16 cellular contexts compared by ENCODE assay signal in genomic region chr1:184891440-184891839, GRCh38.
DNase-seq lines count a peak whose midpoint lies in the region; ATAC-seq and TF ChIP-seq lines count a peak whose summit lies in the region.
"Had no signal": no experiment of that assay in that cellular context is flagged by ENCODE, and none has a peak within 500 bp of the region (broad histone marks: within the 10 kb centered on the region; RNA-seq: fewer than 3 reads in every experiment).

No MANE protein-coding gene starts in this region.

- no peak overlapping the region for H4K8ac ChIP-seq in mesenchymal stem cell (ENCODE audit: low read length)

- H2BK120ac ChIP-seq in mesenchymal stem cell (ENCODE audit: low read depth, low read length), result no peak overlapping the region

- H3K4me2 ChIP-seq in mesenchymal stem cell (ENCODE audit: low read length, poor library complexity, severe bottlenecking), result no peak overlapping the region
- no peak overlapping the region for H3K4me2 ChIP-seq in Karpas-422 (ENCODE audit: low read depth, low read length, poor library complexity, severe bottlenecking)

- no peak overlapping the region for H2AK5ac ChIP-seq in mesenchymal stem cell (ENCODE audit: low read length, severe bottlenecking)

- H3K9me3 ChIP-seq in adrenal gland (replicated peaks in 1 of 3), result no peaks in the 10 kb centered on the region
- H3K9me3 ChIP-seq in mesenchymal stem cell (ENCODE audit: control insufficient read depth, low read length), result no peaks in the 10 kb centered on the region
- no peaks in the 10 kb centered on the region for H3K9me3 ChIP-seq in Karpas-422 (ENCODE audit: low read length)

- intact Hi-C loops in Right ventricle myocardium inferior (cut with DNase I), result loop anchor here (5.0 kb wide), 2 partner anchors 64 to 81 kb away; partner anchors contain the start of gene NIBAN1
- intact Hi-C loops in cardiac septum (cut with DNase I), result no loop called here
- intact Hi-C loops in adrenal gland (cut with DNase I), result no loop called here

- H3K4ac ChIP-seq in mesenchymal stem cell (ENCODE audit: low read depth in 1 of 2, low read length in 2 of 2), result no peak overlapping the region

- no peaks in the 10 kb centered on the region for H3K79me2 ChIP-seq in Karpas-422 (ENCODE audit: low read length)
- H3K79me2 ChIP-seq: hepatocyte had no signal

- no peak for TF ChIP-seq POLR2A in adrenal gland (IDR thresholded peaks at IDR 0.05)

- H3K4me3 ChIP-seq in adrenal gland (no peak overlapping the region), mesenchymal stem cell (ENCODE audit: insufficient read depth in 1 of 2, low read depth in 1 of 2, low read length in 2 of 2) (no peak overlapping the region), Karpas-422 (ENCODE audit: low read length) (no peak overlapping the region)
- H3K4me3 ChIP-seq: hepatocyte, K562 had no signal

- peak overlapping the region in 4 of 5 donors; percentile 47 to 89 (median 78) for H3K27ac ChIP-seq in adrenal gland
- no peak overlapping the region for H3K27ac ChIP-seq in mesenchymal stem cell (ENCODE audit: low read length, poor library complexity, severe bottlenecking)
- no peak overlapping the region for H3K27ac ChIP-seq in Karpas-422 (ENCODE audit: low read length)
- H3K27ac ChIP-seq: hepatocyte had no signal

- peak; percentile 30 for ATAC-seq in Right ventricle myocardium inferior
- ATAC-seq: left lobe of liver had no signal

- H4K20me1 ChIP-seq in Karpas-422 (ENCODE audit: insufficient read depth, low read depth, low read length), result no peaks in the 10 kb centered on the region

- H3K18ac ChIP-seq in mesenchymal stem cell (ENCODE audit: low read depth in 1 of 2, low read length in 2 of 2), result no peak overlapping the region

- H3K9ac ChIP-seq in mesenchymal stem cell (ENCODE audit: low read length), result peak overlapping the region; percentile 75
- no peak overlapping the region for H3K9ac ChIP-seq in Karpas-422 (ENCODE audit: low read length)

- TF ChIP-seq CTCF in adrenal gland (IDR thresholded peaks at IDR 0.05), result no peak

- H4K91ac ChIP-seq in mesenchymal stem cell (ENCODE audit: low read length), result no peak overlapping the region

- no peak for DNase-seq in Right ventricle myocardium inferior (ENCODE audit: missing footprints)
- no peak for DNase-seq in cardiac septum (ENCODE audit: low spot score)
- DNase-seq in adrenal gland, result peak in 1 of 7 donors; percentile 31
- no peak for DNase-seq in mesenchymal stem cell
- DNase-seq in foreskin melanocyte, result no peak
- DNase-seq in Karpas-422, result no peak
- no peak for DNase-seq in iPS-NIHi7 (ENCODE audit: extremely low spot score)
- DNase-seq in CD1c-positive myeloid dendritic cell (ENCODE audit: extremely low spot score), result no peak
- DNase-seq: amniotic stem cell, DMS153, naive B cell, NCI-H1417 treated with DMSO at 0.1 percent for 48 hours, NCI-H446 treated with DMSO at 0.1 percent for 48 hours had no signal

- H3K23ac ChIP-seq in mesenchymal stem cell (ENCODE audit: low read length in 2 of 2), result no peak overlapping the region

- H3K27me3 ChIP-seq in adrenal gland (no peaks in the 10 kb centered on the region), mesenchymal stem cell (ENCODE audit: control insufficient read depth in 1 of 2, insufficient read depth in 1 of 2, low read length in 2 of 2) (no peaks in the 10 kb centered on the region), Karpas-422 (ENCODE audit: low read length) (no peaks in the 10 kb centered on the region)
- H3K27me3 ChIP-seq: hepatocyte had no signal

- no peaks in the 10 kb centered on the region for H3K36me3 ChIP-seq in adrenal gland (replicated peaks in 1 of 2)
- H3K36me3 ChIP-seq in mesenchymal stem cell (ENCODE audit: control insufficient read depth in 1 of 2, insufficient read depth in 2 of 2, low read depth in 1 of 2, low read length in 2 of 2), result peaks cover 0 to 59% of the 10 kb centered on the region in 2 experiments
- no peaks in the 10 kb centered on the region for H3K36me3 ChIP-seq in Karpas-422 (ENCODE audit: insufficient read depth, low read length)

- H3K79me1 ChIP-seq in mesenchymal stem cell (replicated peaks; ENCODE audit: low read length, poor library complexity, severe bottlenecking), result no peaks in the 10 kb centered on the region

- no peaks in the 10 kb centered on the region for H3K9me2 ChIP-seq in Karpas-422 (replicated peaks; ENCODE audit: insufficient read depth, low read length)

- no peak overlapping the region for H2BK5ac ChIP-seq in mesenchymal stem cell (ENCODE audit: low read depth, low read length, poor library complexity, severe bottlenecking)

- H3K4me1 ChIP-seq in adrenal gland (replicated peaks in 1 of 2), result peaks cover 33 to 41% of the 10 kb centered on the region in 2 donors
- H3K4me1 ChIP-seq in mesenchymal stem cell (ENCODE audit: control insufficient read depth, insufficient read depth, low read depth, low read length), result peaks cover 2% of the 10 kb centered on the region
- H3K4me1 ChIP-seq in Karpas-422 (ENCODE audit: low read length), result no peaks in the 10 kb centered on the region

- no peak overlapping the region for H2BK12ac ChIP-seq in mesenchymal stem cell (ENCODE audit: low read length in 2 of 2)

- H3K14ac ChIP-seq in mesenchymal stem cell (ENCODE audit: low read length in 2 of 2), result no peak overlapping the region

- H2AFZ ChIP-seq in mesenchymal stem cell (ENCODE audit: low read depth, low read length) (no peak overlapping the region), Karpas-422 (ENCODE audit: low read length) (no peak overlapping the region)
- H2AFZ ChIP-seq: hepatocyte had no signal

- no peak overlapping the region for H2BK15ac ChIP-seq in mesenchymal stem cell (ENCODE audit: low read depth, poor library complexity, severe bottlenecking)

Comparison
In these comparisons a context has a peak if more than half of its experiments do, and no peak if none do; other contexts are left out.
1. H3K27ac ChIP-seq: peak in adrenal gland (4 of 5); none in mesenchymal stem cell (single experiment) and Karpas-422 (single experiment).